Comparison of ENCODE assay signal across 7 cellular contexts in the genomic region with DNA sequence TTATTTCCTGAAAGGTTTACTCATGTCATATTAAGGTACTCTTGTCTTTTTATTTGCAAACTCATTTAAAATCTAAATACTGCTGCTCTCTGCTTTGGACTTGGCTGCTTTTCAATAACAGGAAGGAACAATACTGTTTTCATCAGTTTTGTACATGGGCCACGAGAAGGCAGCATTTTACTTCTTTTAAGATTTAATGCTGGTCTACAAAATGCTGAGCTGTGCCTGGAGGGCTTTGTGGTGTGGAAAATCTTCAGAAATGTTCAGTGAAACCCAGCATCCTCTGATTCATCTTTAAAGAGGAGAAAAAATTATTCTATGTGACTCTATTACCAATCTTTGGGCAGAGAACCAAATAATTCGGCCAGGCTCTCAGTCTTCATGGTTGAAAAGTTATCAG.
A peak's percentile ranks its signal among the peaks of the same experiment; 100 is the strongest.
DNase-seq lines count a peak whose midpoint lies in the region; ATAC-seq and TF ChIP-seq lines count a peak whose summit lies in the region.
"Not testable (repeated sequence)": the region's sequence is repeated elsewhere in the genome, so short reads cannot be mapped to it uniquely, and the experiment has no call there.

No MANE protein-coding gene starts in this region.

- intact Hi-C loops in Right ventricle myocardium superior (cut with DNase I); natural killer cell (cut with micrococcal nuclease): not testable (repeated sequence)

- ATAC-seq in GM18867 (IDR thresholded peaks at IDR 0.05; ENCODE audit: unreplicated experiment) (peak; percentile 59), GM21515 (IDR thresholded peaks at IDR 0.05; ENCODE audit: unreplicated experiment) (peak; percentile 49), HG02884 (IDR thresholded peaks at IDR 0.05; ENCODE audit: unreplicated experiment) (peak; percentile 41), HG03469 (IDR thresholded peaks at IDR 0.05; ENCODE audit: unreplicated experiment) (peak; percentile 53), Right ventricle myocardium superior (ENCODE audit: poor library complexity) (peak; percentile 91), natural killer cell (peak; percentile 43 to 81 (median 79))
- ATAC-seq in activated CD8-positive, alpha-beta memory T cell treated with anti-CD3 and anti-CD28 coated beads, Interleukin-2, amount 10 ng/mL, durations not matched to agents 7 days and 5 days, result peak; percentile 75

- H3K27ac Mint-ChIP-seq in activated CD8-positive, alpha-beta memory T cell treated with anti-CD3 and anti-CD28 coated beads, Interleukin-2, amount 10 ng/mL, durations not matched to agents 7 days and 5 days; natural killer cell: not testable (repeated sequence)

- H3K27me3 Mint-ChIP-seq in activated CD8-positive, alpha-beta memory T cell treated with anti-CD3 and anti-CD28 coated beads, Interleukin-2, amount 10 ng/mL, durations not matched to agents 7 days and 5 days; natural killer cell (ENCODE audit: low read depth in 2 of 2): not testable (repeated sequence)

- H3K4me1 Mint-ChIP-seq in activated CD8-positive, alpha-beta memory T cell treated with anti-CD3 and anti-CD28 coated beads, Interleukin-2, amount 10 ng/mL, durations not matched to agents 7 days and 5 days; natural killer cell: not testable (repeated sequence)

- H3K36me3 Mint-ChIP-seq in activated CD8-positive, alpha-beta memory T cell treated with anti-CD3 and anti-CD28 coated beads, Interleukin-2, amount 10 ng/mL, durations not matched to agents 7 days and 5 days; natural killer cell: not testable (repeated sequence)

- not testable (repeated sequence) for TF ChIP-seq CTCF in natural killer cell (IDR thresholded peaks at IDR 0.05)

- not testable (repeated sequence) for H3K4me3 Mint-ChIP-seq in activated CD8-positive, alpha-beta memory T cell treated with anti-CD3 and anti-CD28 coated beads, Interleukin-2, amount 10 ng/mL, durations not matched to agents 7 days and 5 days; natural killer cell

- H3K9me3 Mint-ChIP-seq in activated CD8-positive, alpha-beta memory T cell treated with anti-CD3 and anti-CD28 coated beads, Interleukin-2, amount 10 ng/mL, durations not matched to agents 7 days and 5 days (ENCODE audit: low read depth); natural killer cell: not testable (repeated sequence)

- DNase-seq in activated CD8-positive, alpha-beta memory T cell treated with anti-CD3 and anti-CD28 coated beads, Interleukin-2, amount 10 ng/mL, durations not matched to agents 7 days and 5 days; Right ventricle myocardium superior; natural killer cell: not testable (repeated sequence)

- CTCF ChIA-PET in activated CD8-positive, alpha-beta memory T cell treated with anti-CD3 and anti-CD28 coated beads, Interleukin-2, amount 10 ng/mL, durations not matched to agents 7 days and 5 days (lab: Charles Lee), result interaction anchor here (0.7 to 1.7 kb wide), 7 partner anchors 9 to 937 kb away, joined by 3 to 7 read pairs (median 4); no protein-coding TSS in a partner anchor

Comparison
In these comparisons a context has a peak if more than half of its experiments do, and no peak if none do; other contexts are left out.
1. ATAC-seq: peak in every context shown above with its lines; median percentile 91 in Right ventricle myocardium superior; 79 in natural killer cell; 75 in activated CD8-positive, alpha-beta memory T cell treated with anti-CD3 and anti-CD28 coated beads, Interleukin-2, amount 10 ng/mL, durations not matched to agents 7 days and 5 days; 59 in GM18867; 53 in HG03469; 49 in GM21515; 41 in HG02884.